ENCODE assay signal across 1 cellular context in the genomic region with DNA sequence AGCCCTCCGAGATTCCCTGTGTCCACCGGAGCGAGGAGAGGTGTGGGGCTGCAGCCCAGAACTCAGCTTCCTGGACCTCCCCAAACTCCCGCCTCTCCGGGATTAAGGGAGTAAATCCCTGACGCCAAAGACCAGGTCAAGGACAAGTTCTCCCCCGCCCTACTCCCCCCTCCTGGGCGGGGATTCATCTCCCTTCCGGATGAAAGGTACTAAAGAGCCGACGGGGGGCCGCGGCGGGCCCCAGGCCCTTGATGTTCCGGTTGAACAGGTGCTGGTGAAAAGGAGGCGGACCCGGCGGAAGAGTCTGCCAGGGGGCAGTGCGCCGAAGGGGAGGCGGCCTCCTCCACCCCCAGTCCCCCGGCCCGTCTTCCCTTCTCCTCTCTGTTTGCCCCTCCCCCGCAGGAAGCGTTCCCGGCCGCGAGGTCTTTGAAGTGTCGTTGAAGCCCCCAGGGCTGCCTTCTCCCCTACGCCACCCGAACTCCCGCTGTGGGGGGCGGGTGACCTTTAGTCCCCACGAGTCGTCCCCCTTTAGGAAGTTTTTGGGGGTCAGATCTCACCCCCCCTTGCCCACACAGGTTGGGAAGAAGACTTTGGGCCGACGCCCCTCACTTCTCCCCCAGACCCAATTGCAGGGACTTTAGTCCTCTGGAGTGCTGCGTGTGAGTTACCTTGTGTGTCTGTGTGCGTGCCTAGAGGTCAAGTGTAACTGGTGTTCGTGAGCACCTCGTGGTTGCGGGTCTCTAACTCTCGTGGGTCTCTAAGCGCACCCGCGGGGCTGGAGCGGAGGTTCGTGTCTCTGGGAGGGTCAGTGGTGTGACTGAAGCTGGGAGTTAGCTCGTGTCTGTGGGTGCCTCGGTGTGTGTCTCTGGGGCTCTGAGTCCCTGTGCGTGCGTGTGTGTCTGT.
A peak's percentile ranks its signal among the peaks of the same experiment; 100 is the strongest.
TF ChIP-seq lines count a peak whose summit lies in the region.

No MANE protein-coding gene starts in this region.

TF ChIP-seq in HepG2, 621 proteins besides CTCF, POLR2A, EP300 and RAD21 (continued from another document and continues in another):
- TF ChIP-seq MYNN (CRISPR knock-in tag; IDR thresholded peaks at IDR 0.05; ENCODE audit: low read depth): no peak
- TF ChIP-seq, protein P1, sequence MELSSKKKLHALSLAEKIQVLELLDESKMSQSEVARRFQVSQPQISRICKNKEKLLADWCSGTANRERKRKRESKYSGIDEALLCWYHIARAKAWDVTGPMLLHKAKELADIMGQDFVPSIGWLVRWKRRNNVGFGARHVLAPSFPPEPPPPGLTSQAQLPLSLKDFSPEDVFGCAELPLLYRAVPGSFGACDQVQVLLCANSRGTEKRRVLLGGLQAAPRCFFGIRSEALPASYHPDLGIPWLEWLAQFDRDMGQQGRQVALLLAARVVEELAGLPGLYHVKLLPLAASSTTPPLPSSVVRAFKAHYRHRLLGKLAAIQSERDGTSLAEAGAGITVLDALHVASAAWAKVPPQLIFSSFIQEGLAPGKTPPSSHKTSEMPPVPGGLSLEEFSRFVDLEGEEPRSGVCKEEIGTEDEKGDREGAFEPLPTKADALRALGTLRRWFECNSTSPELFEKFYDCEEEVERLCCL (CRISPR knock-in tag; IDR thresholded peaks at IDR 0.05; ENCODE audit: borderline replicate concordance): no peak; the same call in 1 of the 2 replicates
- TF ChIP-seq, protein P2, sequence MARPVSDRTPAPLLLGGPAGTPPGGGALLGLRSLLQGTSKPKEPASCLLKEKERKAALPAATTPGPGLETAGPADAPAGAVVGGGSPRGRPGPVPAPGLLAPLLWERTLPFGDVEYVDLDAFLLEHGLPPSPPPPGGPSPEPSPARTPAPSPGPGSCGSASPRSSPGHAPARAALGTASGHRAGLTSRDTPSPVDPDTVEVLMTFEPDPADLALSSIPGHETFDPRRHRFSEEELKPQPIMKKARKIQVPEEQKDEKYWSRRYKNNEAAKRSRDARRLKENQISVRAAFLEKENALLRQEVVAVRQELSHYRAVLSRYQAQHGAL (CRISPR knock-in tag; IDR thresholded peaks at IDR 0.05; ENCODE audit: not compliant biosample characterization): peak; percentile 67
- TF ChIP-seq TMF1 (CRISPR knock-in tag; IDR thresholded peaks at IDR 0.05; ENCODE audit: low read depth): peak; percentile 90
- TF ChIP-seq MATR3 (CRISPR knock-in tag; IDR thresholded peaks at IDR 0.05): no peak
- TF ChIP-seq ZNF619 (CRISPR knock-in tag; IDR thresholded peaks at IDR 0.05): no peak
- TF ChIP-seq, protein P3, sequence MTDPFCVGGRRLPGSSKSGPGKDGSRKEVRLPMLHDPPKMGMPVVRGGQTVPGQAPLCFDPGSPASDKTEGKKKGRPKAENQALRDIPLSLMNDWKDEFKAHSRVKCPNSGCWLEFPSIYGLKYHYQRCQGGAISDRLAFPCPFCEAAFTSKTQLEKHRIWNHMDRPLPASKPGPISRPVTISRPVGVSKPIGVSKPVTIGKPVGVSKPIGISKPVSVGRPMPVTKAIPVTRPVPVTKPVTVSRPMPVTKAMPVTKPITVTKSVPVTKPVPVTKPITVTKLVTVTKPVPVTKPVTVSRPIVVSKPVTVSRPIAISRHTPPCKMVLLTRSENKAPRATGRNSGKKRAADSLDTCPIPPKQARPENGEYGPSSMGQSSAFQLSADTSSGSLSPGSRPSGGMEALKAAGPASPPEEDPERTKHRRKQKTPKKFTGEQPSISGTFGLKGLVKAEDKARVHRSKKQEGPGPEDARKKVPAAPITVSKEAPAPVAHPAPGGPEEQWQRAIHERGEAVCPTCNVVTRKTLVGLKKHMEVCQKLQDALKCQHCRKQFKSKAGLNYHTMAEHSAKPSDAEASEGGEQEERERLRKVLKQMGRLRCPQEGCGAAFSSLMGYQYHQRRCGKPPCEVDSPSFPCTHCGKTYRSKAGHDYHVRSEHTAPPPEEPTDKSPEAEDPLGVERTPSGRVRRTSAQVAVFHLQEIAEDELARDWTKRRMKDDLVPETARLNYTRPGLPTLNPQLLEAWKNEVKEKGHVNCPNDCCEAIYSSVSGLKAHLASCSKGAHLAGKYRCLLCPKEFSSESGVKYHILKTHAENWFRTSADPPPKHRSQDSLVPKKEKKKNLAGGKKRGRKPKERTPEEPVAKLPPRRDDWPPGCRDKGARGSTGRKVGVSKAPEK (CRISPR knock-in tag; IDR thresholded peaks at IDR 0.05; ENCODE audit: borderline replicate concordance): peak; percentile 82
- TF ChIP-seq EZH2 (conservative IDR thresholded peaks at IDR 0.05; ENCODE audit: low read depth, low read length): no peak
- TF ChIP-seq ZNF292 (CRISPR knock-in tag; IDR thresholded peaks at IDR 0.05; ENCODE audit: borderline replicate concordance, low read depth): peak; percentile 84
- TF ChIP-seq ZNF782 (CRISPR knock-in tag; IDR thresholded peaks at IDR 0.05; ENCODE audit: borderline replicate concordance): no peak; the same call in 1 of the 2 replicates
- peak; percentile 99 for TF ChIP-seq ZBTB7A (CRISPR knock-in tag; IDR thresholded peaks at IDR 0.05)
- TF ChIP-seq NFAT5 (CRISPR knock-in tag; IDR thresholded peaks at IDR 0.05): no peak
- no peak; the same call in 1 of the 2 replicates for TF ChIP-seq ZNF724P (CRISPR knock-in tag; IDR thresholded peaks at IDR 0.05; ENCODE audit: borderline replicate concordance)
- TF ChIP-seq, protein P4, sequence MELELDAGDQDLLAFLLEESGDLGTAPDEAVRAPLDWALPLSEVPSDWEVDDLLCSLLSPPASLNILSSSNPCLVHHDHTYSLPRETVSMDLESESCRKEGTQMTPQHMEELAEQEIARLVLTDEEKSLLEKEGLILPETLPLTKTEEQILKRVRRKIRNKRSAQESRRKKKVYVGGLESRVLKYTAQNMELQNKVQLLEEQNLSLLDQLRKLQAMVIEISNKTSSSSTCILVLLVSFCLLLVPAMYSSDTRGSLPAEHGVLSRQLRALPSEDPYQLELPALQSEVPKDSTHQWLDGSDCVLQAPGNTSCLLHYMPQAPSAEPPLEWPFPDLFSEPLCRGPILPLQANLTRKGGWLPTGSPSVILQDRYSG (CRISPR knock-in tag; IDR thresholded peaks at IDR 0.05): no peak; the same call in 1 of the 2 replicates
- TF ChIP-seq PLRG1 (conservative IDR thresholded peaks at IDR 0.05): no peak
- peak; percentile 81 for TF ChIP-seq HHEX (CRISPR knock-in tag; IDR thresholded peaks at IDR 0.05)
- peak; percentile 44; the same call in 1 of the 2 replicates for TF ChIP-seq PRMT3 (CRISPR knock-in tag; IDR thresholded peaks at IDR 0.05; ENCODE audit: borderline replicate concordance, low read depth)
- TF ChIP-seq DPF2 (CRISPR knock-in tag; IDR thresholded peaks at IDR 0.05; ENCODE audit: borderline replicate concordance, low read depth): peak; percentile 1; the same call in 1 of the 2 replicates
- TF ChIP-seq PLSCR1 (CRISPR knock-in tag; IDR thresholded peaks at IDR 0.05; ENCODE audit: borderline replicate concordance): no peak
- peak; percentile 56 for TF ChIP-seq RBM22 (optimal IDR thresholded peaks at IDR 0.05; ENCODE audit: low read length)
- TF ChIP-seq NFYC (CRISPR knock-in tag; IDR thresholded peaks at IDR 0.05): peak; percentile 46
- TF ChIP-seq ZNF367 (CRISPR knock-in tag; IDR thresholded peaks at IDR 0.05; ENCODE audit: borderline replicate concordance): no peak
- peak; percentile 97; the same call in 1 of the 2 replicates for TF ChIP-seq CAMTA2 (CRISPR knock-in tag; IDR thresholded peaks at IDR 0.05; ENCODE audit: borderline replicate concordance)
- TF ChIP-seq, protein P5, sequence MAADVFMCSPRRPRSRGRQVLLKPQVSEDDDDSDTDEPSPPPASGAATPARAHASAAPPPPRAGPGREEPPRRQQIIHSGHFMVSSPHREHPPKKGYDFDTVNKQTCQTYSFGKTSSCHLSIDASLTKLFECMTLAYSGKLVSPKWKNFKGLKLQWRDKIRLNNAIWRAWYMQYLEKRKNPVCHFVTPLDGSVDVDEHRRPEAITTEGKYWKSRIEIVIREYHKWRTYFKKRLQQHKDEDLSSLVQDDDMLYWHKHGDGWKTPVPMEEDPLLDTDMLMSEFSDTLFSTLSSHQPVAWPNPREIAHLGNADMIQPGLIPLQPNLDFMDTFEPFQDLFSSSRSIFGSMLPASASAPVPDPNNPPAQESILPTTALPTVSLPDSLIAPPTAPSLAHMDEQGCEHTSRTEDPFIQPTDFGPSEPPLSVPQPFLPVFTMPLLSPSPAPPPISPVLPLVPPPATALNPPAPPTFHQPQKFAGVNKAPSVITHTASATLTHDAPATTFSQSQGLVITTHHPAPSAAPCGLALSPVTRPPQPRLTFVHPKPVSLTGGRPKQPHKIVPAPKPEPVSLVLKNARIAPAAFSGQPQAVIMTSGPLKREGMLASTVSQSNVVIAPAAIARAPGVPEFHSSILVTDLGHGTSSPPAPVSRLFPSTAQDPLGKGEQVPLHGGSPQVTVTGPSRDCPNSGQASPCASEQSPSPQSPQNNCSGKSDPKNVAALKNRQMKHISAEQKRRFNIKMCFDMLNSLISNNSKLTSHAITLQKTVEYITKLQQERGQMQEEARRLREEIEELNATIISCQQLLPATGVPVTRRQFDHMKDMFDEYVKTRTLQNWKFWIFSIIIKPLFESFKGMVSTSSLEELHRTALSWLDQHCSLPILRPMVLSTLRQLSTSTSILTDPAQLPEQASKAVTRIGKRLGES (CRISPR knock-in tag; IDR thresholded peaks at IDR 0.05; ENCODE audit: borderline replicate concordance): no peak
- TF ChIP-seq ARNTL (CRISPR knock-in tag; IDR thresholded peaks at IDR 0.05): peak; percentile 90
- TF ChIP-seq REL (CRISPR knock-in tag; conservative IDR thresholded peaks at IDR 0.05): peak; percentile 95
- TF ChIP-seq HIC2 (CRISPR knock-in tag; IDR thresholded peaks at IDR 0.05; ENCODE audit: low read depth): peak; percentile 90
- TF ChIP-seq MBD4 (IDR thresholded peaks at IDR 0.05; ENCODE audit: borderline replicate concordance, low read length): peak; percentile 82; the same call in 1 of the 2 replicates
- peak; percentile 66; the same call in 1 of the 2 replicates for TF ChIP-seq FLYWCH1 (CRISPR knock-in tag; IDR thresholded peaks at IDR 0.05)
- peak; percentile 98 for TF ChIP-seq KDM3A (CRISPR knock-in tag; IDR thresholded peaks at IDR 0.05; ENCODE audit: low read depth)
- peak; percentile 96; the same call in 1 of the 2 replicates for TF ChIP-seq CBX5 (CRISPR knock-in tag; IDR thresholded peaks at IDR 0.05; ENCODE audit: borderline replicate concordance)
- TF ChIP-seq ATF7-NPFF (CRISPR knock-in tag; IDR thresholded peaks at IDR 0.05; ENCODE audit: low read depth): peak; percentile 85
- TF ChIP-seq HES4 (CRISPR knock-in tag; IDR thresholded peaks at IDR 0.05; ENCODE audit: borderline replicate concordance): no peak
- TF ChIP-seq THAP11 (CRISPR knock-in tag; IDR thresholded peaks at IDR 0.05): peak; percentile 90
- peak; percentile 96 for TF ChIP-seq HOXA3 (CRISPR knock-in tag; IDR thresholded peaks at IDR 0.05)
- TF ChIP-seq KLF15 (CRISPR knock-in tag; IDR thresholded peaks at IDR 0.05; ENCODE audit: borderline replicate concordance): peak; percentile 96; the same call in 1 of the 2 replicates
